Comparison of ENCODE assay signal across 8 cellular contexts in the genomic region with DNA sequence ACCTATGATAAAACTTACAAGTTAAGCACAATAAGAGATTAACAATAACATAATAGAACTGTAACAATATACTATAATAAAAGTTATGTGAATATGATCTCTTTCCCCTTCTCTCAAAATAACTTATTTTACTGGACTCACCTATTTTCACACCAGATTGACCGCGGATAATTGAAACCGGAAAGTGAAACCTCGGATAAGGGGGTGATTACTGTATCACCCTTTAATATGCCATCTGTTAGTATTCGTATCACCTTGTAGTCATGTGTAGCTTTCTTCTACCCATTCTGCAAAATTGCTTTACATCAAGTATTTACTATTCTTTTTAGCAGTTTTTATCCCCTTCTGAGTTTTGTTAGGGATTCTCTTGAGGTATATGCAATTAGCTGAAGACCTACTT. TPM values are rescaled to one million over a fixed set of nuclear protein-coding genes. Genes with fewer than 3 reads are reported as not detected.
A peak's percentile ranks its signal among the peaks of the same experiment; 100 is the strongest.
DNase-seq lines count a peak whose midpoint lies in the region; ATAC-seq, FAIRE-seq and TF ChIP-seq lines count a peak whose summit lies in the region.

No MANE protein-coding gene starts in this region.

- TF ChIP-seq RAD21 in A549 (conservative IDR thresholded peaks at IDR 0.05 in 1 of 2, IDR thresholded peaks at IDR 0.05 in 1 of 2), result no peak

- H4K8ac ChIP-seq in mesendoderm (ENCODE audit: low read depth, low read length), result no peak overlapping the region

- H3K9ac ChIP-seq in mesendoderm (ENCODE audit: low read length), result peak overlapping the region; percentile 99

- no peak overlapping the region for H3K23ac ChIP-seq in mesendoderm (ENCODE audit: low read length)

- H3K27me3 ChIP-seq in mesendoderm (ENCODE audit: insufficient read depth, low read length, poor library complexity), result no peaks in the 10 kb centered on the region

- no peaks in the 10 kb centered on the region for H3K79me1 ChIP-seq in mesendoderm (ENCODE audit: low read length)

- no peak overlapping the region for H2BK15ac ChIP-seq in mesendoderm (replicated peaks; ENCODE audit: low read depth)

- in situ Hi-C loops in astrocyte of the spinal cord (cut with HindIII; ENCODE audit: low sequenced_read_pairs), result no loop called here

- no peak overlapping the region for H2BK120ac ChIP-seq in mesendoderm (ENCODE audit: low read depth, low read length)

- H3K4me3 ChIP-seq in A549, result peak overlapping the region; percentile 93
- peak overlapping the region; percentile 98 for H3K4me3 ChIP-seq in HEK293 (ENCODE audit: low read depth, low read length)
- peak overlapping the region; percentile 64 for H3K4me3 ChIP-seq in astrocyte of the spinal cord (ENCODE audit: low read depth, low read length)
- no peak overlapping the region for H3K4me3 ChIP-seq in mesendoderm (ENCODE audit: low read length)

- CTCF ChIA-PET in A549 (lab: Yijun Ruan, JAX), result interaction anchor here (0.7 kb wide), 1 partner anchor 33 kb away, joined by 3 read pairs; no protein-coding TSS in a partner anchor
- CTCF ChIA-PET in HEK293 (lab: Yijun Ruan, JAX), result interaction anchor here (0.7 kb wide), 1 partner anchor 10 kb away, joined by 3 read pairs; no protein-coding TSS in a partner anchor

- TF ChIP-seq POLR2A in A549 (IDR thresholded peaks at IDR 0.05; ENCODE audit: low read length), result no peak

- H4K5ac ChIP-seq in mesendoderm (ENCODE audit: low read length), result no peak overlapping the region

- H3K9me3 ChIP-seq in A549, result no peaks in the 10 kb centered on the region
- no peaks in the 10 kb centered on the region for H3K9me3 ChIP-seq in HEK293 (ENCODE audit: control insufficient read depth, insufficient read depth, low read depth, low read length)

- H3K4me1 ChIP-seq in A549 (peaks cover 22% of the 10 kb centered on the region; the same call in 2 of the 3 replicates), HEK293 (ENCODE audit: control insufficient read depth, insufficient read depth, low read length) (0 out of 2 replicates have a peak, but pooled peaks cover 3% of the 10 kb centered on the region), mesendoderm (ENCODE audit: control insufficient read depth, low read depth, low read length) (no peaks in the 10 kb centered on the region)

- no peak for ATAC-seq in A549

- H3K18ac ChIP-seq in mesendoderm (ENCODE audit: low read length), result no peak overlapping the region

- H3K4me2 ChIP-seq in A549, result peak overlapping the region; percentile 87
- peak overlapping the region; percentile 45 for H3K4me2 ChIP-seq in mesendoderm (ENCODE audit: low read length)

- H3K56ac ChIP-seq in mesendoderm (ENCODE audit: low read length), result peak overlapping the region; percentile 99

- FAIRE-seq in A549 (lab: Jason Lieb, UNC) (no peak), HTR-8/SVneo (lab: Jason Lieb, UNC) (no peak)

- no peak overlapping the region for H2BK5ac ChIP-seq in mesendoderm (ENCODE audit: low read length)

- TF ChIP-seq EP300 in A549 (IDR thresholded peaks at IDR 0.05), result no peak

- no peak overlapping the region for H2AK5ac ChIP-seq in mesendoderm (ENCODE audit: low read length)

- no peak for DNase-seq in A549 (ENCODE audit: low read depth in 1 of 2, low spot score in 1 of 2)
- DNase-seq in astrocyte of the spinal cord (ENCODE audit: low read depth, low spot score), result no peak
- DNase-seq in mesendoderm, result no peak
- no peak for DNase-seq in ureter (ENCODE audit: low spot score)
- no peak for DNase-seq in HTR-8/SVneo (ENCODE audit: insufficient read length, low spot score)
- DNase-seq in NCI-H2081 treated with DMSO at 0.1 percent for 48 hours (lab: John Stamatoyannopoulos, UW), result no peak
- no peak for DNase-seq in activated CD4-positive, CD25-positive, alpha-beta regulatory T cell treated with anti-CD3 and anti-CD28 coated beads, Interleukin-2, amount 50 U/mL, for 72 hours

- POLR2A ChIA-PET in A549 (lab: Yijun Ruan, JAX), result no interaction called here
- POLR2A ChIA-PET in HEK293 (lab: Yijun Ruan, JAX), result interaction anchor here (0.7 kb wide), 1 partner anchor 70 kb away, joined by 3 read pairs; no protein-coding TSS in a partner anchor

- H3K79me2 ChIP-seq in mesendoderm (ENCODE audit: control insufficient read depth, insufficient read depth, low read length), result peaks cover 36% of the 10 kb centered on the region

- H3K27ac ChIP-seq in A549, result peak overlapping the region; percentile 94 to 99; a peak in 2 of 6 replicates
- no peak overlapping the region for H3K27ac ChIP-seq in HEK293 (ENCODE audit: extremely low read depth, low read depth, low read length)
- no peak overlapping the region for H3K27ac ChIP-seq in mesendoderm (ENCODE audit: low read depth, low read length)

- no peak overlapping the region for H3K4ac ChIP-seq in mesendoderm (ENCODE audit: low read depth, low read length)

- H3K36me3 ChIP-seq in HEK293 (ENCODE audit: control insufficient read depth in 2 of 2, insufficient read depth in 1 of 2, low read length in 2 of 2) (no peaks in the 10 kb centered on the region), mesendoderm (ENCODE audit: control insufficient read depth, insufficient read depth, low read length) (no peaks in the 10 kb centered on the region)

- no peak for TF ChIP-seq CTCF in A549 (IDR thresholded peaks at IDR 0.05)
- no peak for TF ChIP-seq CTCF in HEK293 (tag by site-specific recombination; IDR thresholded peaks at IDR 0.05)
- TF ChIP-seq CTCF in astrocyte of the spinal cord (IDR thresholded peaks at IDR 0.05; ENCODE audit: low read depth, low read length), result no peak

- 53% methylated on average over 5 of the region's 5 CpGs for WGBS in A549 (ENCODE audit: missing lambda C conversion rate)
- no CpG with 5 or more reads among the region's 5 CpGs for WGBS in mesendoderm (ENCODE audit: extremely low coverage, insufficient coverage, low lambda C conversion rate)

TF ChIP-seq in A549, 52 proteins besides CTCF, POLR2A, EP300 and RAD21:
- no peak for TF ChIP-seq FOSL2 (IDR thresholded peaks at IDR 0.05)
- TF ChIP-seq FOSL2 (CRISPR knock-in tag; IDR thresholded peaks at IDR 0.05), result no peak
- TF ChIP-seq USF2 (IDR thresholded peaks at IDR 0.05), result no peak
- no peak for TF ChIP-seq JUNB (IDR thresholded peaks at IDR 0.05)

TF ChIP-seq in HEK293, 187 proteins besides CTCF, POLR2A, EP300 and RAD21:
- TF ChIP-seq ZNF146 (tag by site-specific recombination; IDR thresholded peaks at IDR 0.05) (no peak), PRDM1 (tag by site-specific recombination; IDR thresholded peaks at IDR 0.05) (peak; percentile 12; the same call in 1 of the 2 replicates), SP7 (tag by site-specific recombination; IDR thresholded peaks at IDR 0.05) (no peak)
- TF ChIP-seq, protein P1, sequence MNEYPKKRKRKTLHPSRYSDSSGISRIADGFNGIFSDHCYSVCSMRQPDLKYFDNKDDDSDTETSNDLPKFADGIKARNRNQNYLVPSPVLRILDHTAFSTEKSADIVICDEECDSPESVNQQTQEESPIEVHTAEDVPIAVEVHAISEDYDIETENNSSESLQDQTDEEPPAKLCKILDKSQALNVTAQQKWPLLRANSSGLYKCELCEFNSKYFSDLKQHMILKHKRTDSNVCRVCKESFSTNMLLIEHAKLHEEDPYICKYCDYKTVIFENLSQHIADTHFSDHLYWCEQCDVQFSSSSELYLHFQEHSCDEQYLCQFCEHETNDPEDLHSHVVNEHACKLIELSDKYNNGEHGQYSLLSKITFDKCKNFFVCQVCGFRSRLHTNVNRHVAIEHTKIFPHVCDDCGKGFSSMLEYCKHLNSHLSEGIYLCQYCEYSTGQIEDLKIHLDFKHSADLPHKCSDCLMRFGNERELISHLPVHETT (tag by site-specific recombination; IDR thresholded peaks at IDR 0.05), result no peak
- TF ChIP-seq, protein P2, sequence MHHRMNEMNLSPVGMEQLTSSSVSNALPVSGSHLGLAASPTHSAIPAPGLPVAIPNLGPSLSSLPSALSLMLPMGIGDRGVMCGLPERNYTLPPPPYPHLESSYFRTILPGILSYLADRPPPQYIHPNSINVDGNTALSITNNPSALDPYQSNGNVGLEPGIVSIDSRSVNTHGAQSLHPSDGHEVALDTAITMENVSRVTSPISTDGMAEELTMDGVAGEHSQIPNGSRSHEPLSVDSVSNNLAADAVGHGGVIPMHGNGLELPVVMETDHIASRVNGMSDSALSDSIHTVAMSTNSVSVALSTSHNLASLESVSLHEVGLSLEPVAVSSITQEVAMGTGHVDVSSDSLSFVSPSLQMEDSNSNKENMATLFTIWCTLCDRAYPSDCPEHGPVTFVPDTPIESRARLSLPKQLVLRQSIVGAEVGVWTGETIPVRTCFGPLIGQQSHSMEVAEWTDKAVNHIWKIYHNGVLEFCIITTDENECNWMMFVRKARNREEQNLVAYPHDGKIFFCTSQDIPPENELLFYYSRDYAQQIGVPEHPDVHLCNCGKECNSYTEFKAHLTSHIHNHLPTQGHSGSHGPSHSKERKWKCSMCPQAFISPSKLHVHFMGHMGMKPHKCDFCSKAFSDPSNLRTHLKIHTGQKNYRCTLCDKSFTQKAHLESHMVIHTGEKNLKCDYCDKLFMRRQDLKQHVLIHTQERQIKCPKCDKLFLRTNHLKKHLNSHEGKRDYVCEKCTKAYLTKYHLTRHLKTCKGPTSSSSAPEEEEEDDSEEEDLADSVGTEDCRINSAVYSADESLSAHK (tag by site-specific recombination; IDR thresholded peaks at IDR 0.05), result no peak
TF ChIP-seq in HEK293: peak in this region for 1.

RNA-seq across cellular contexts. Expression of gene SPCS3, which starts 1.8 kb away (rescaled TPM):
- polyA plus RNA-seq in A549 (2011; rRNA removed) (35.7 and 44.5 TPM in 2 replicates), A549 (2017; fragmentation: RNase III; extraction: RNeasy Plus Mini Kit Qiagen cat#74134 plus additional on column Dnase treatment) (31.3 to 33.2 TPM (median 32.9 TPM) in 3 replicates)
- polyA plus RNA-seq in A549 (2012; cell fraction: cytosol; rRNA removed), result 11.2 and 14.2 TPM in 2 replicates
- polyA plus RNA-seq in A549 (2012; cell fraction: nucleus; rRNA removed), result 10.2 and 11.6 TPM in 2 replicates
- 11.0 and 11.5 TPM in 2 replicates for polyA minus RNA-seq in A549 (2011; rRNA and poly(A)+ RNA removed)
- 71.5 TPM for polyA plus RNA-seq in mesendoderm (2013, experiment 1 of 2)
- 69.3 TPM for polyA plus RNA-seq in mesendoderm (2013, experiment 2 of 2)
- total RNA-seq in ureter, result 122 TPM

RNA-seq across cellular contexts. Expression of gene ASB5, which starts 52.6 kb away (rescaled TPM):
- polyA plus RNA-seq in A549 (2011; rRNA removed), result not detected in 2 replicates
- not detected in 2 replicates for polyA plus RNA-seq in A549 (2012; cell fraction: cytosol; rRNA removed)
- polyA plus RNA-seq in A549 (2012; cell fraction: nucleus; rRNA removed), result not detected in 2 replicates
- polyA plus RNA-seq in A549 (2017; fragmentation: RNase III; extraction: RNeasy Plus Mini Kit Qiagen cat#74134 plus additional on column Dnase treatment), result not detected in 3 replicates
- 0.08 TPM in 1 of 2 replicates, not detected in the other for polyA minus RNA-seq in A549 (2011; rRNA and poly(A)+ RNA removed)
- 2.3 TPM for polyA plus RNA-seq in mesendoderm (2013, experiment 1 of 2)
- 2.3 TPM for polyA plus RNA-seq in mesendoderm (2013, experiment 2 of 2)
- 1.7 TPM for total RNA-seq in ureter

Comparison
In these comparisons a context has a peak if more than half of its experiments do, and no peak if none do; other contexts are left out.
1. H3K27ac ChIP-seq: peak in A549 (2 of 2); none in HEK293 (single experiment) and mesendoderm (single experiment).